In the genomic region with DNA sequence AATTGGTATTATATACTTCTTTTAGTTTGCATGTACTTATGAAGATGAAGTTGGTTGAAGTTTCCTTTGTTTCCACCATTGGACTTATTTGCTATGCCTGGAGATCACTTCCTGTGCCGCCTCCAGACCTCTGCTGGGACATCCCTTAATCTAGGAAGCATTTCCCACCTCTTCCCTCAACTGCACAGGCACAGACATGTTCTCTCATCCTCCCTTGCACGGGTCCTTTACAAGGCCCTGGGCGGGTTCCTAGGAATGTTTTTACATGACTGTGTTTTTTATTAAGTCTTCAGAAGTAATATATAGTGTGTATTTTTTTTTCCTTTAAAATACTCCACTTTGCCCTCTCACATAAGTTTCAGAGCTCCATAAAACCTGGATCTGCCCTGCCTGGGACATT, we compare ENCODE assay signal across 19 cellular contexts. TPM values are rescaled to one million over a fixed set of nuclear protein-coding genes. Genes with fewer than 3 reads are reported as not detected.
DNase-seq lines count a peak whose midpoint lies in the region; ATAC-seq, FAIRE-seq and TF ChIP-seq lines count a peak whose summit lies in the region.
"Had no signal": no experiment of that assay in that cellular context is flagged by ENCODE, and none has a peak within 500 bp of the region (broad histone marks: within the 10 kb centered on the region; RNA-seq: fewer than 3 reads in every experiment).

No MANE protein-coding gene starts in this region.

- H3K27ac ChIP-seq in CD4-positive, alpha-beta memory T cell (ENCODE audit: low read depth, low read length) = peak overlapping the region; percentile 66
- H3K27ac ChIP-seq in GM12878 (ENCODE audit: control insufficient read depth, insufficient read depth) = no peak overlapping the region
- H3K27ac ChIP-seq: skin epidermis had no signal

- FAIRE-seq in GM12878 (lab: Jason Lieb, UNC) = no peak
- FAIRE-seq: frontal cortex had no signal

- no TSS peak for BruUV-seq in GM12878 (replicated peaks; lab: Mats Ljungman, UMichigan)

- H3K4me1 Mint-ChIP-seq in CD4-positive, alpha-beta memory T cell = peaks cover 64 to 87% (median 79%) of the 10 kb centered on the region in 4 donors
- H3K4me1 Mint-ChIP-seq in naive thymus-derived CD8-positive, alpha-beta T cell = peaks cover 49 to 87% (median 87%) of the 10 kb centered on the region in 4 donors

- SMC1A ChIA-PET in GM12878 (lab: Charles Lee; ENCODE audit: uncharacterized antibody, unreplicated experiment) = interaction anchor here (0.9 to 12.9 kb wide), 5 partner anchors 16 to 35 kb away, joined by 3 to 177 read pairs (median 70); no protein-coding TSS in a partner anchor

- 0 out of 2 replicates have a peak overlapping the region, but pooled peaks have one; percentile 5 for H3K4me2 ChIP-seq in GM12878 (ENCODE audit: control insufficient read depth, insufficient read depth)

- RAD21 ChIA-PET in GM12878 (lab: Charles Lee; ENCODE audit: unreplicated experiment) = interaction anchor here (1.4 to 10.7 kb wide), 3 partner anchors 26 to 84 kb away, joined by 4 to 197 read pairs (median 6); no protein-coding TSS in a partner anchor

- H3K4me3 Mint-ChIP-seq in CD4-positive, alpha-beta memory T cell = peak overlapping the region in 3 of 8 donors; percentile 5 to 92 (median 28)
- peak overlapping the region in 1 of 10 donors; percentile 8 for H3K4me3 Mint-ChIP-seq in naive thymus-derived CD8-positive, alpha-beta T cell

- no peaks in the 10 kb centered on the region for H4K20me1 ChIP-seq in GM12878 (ENCODE audit: control insufficient read depth, insufficient read depth)

- H2AFZ ChIP-seq in GM12878 (ENCODE audit: control insufficient read depth, low read depth, low read length) = no peak overlapping the region

- in situ Hi-C loops in GM12878 (cut with MboI) = no loop called here

- ATAC-seq in GM12878 = no peak
- ATAC-seq in naive thymus-derived CD8-positive, alpha-beta T cell = no peak
- no peak for ATAC-seq in GM19324 (IDR thresholded peaks at IDR 0.05; ENCODE audit: low FRiP score, unreplicated experiment)
- ATAC-seq in HG02884 (IDR thresholded peaks at IDR 0.05; ENCODE audit: unreplicated experiment) = no peak

- H3K36me3 Mint-ChIP-seq in CD4-positive, alpha-beta memory T cell = peaks cover 9 to 29% of the 10 kb centered on the region in 2 donors
- H3K36me3 Mint-ChIP-seq in naive thymus-derived CD8-positive, alpha-beta T cell = peaks cover 0 to 43% (median 6%) of the 10 kb centered on the region in 3 donors

- H3K4me3 ChIP-seq in CD4-positive, alpha-beta memory T cell (ENCODE audit: low read length in 2 of 2) = no peak overlapping the region
- peak overlapping the region; percentile 40; the same call in 1 of the 2 replicates for H3K4me3 ChIP-seq in GM12864 (ENCODE audit: low read depth, low read length)
- no peak overlapping the region for H3K4me3 ChIP-seq in GM12878
- H3K4me3 ChIP-seq: ascending aorta, HAP-1, Peyer's patch, skin epidermis, thoracic aorta had no signal

- TF ChIP-seq CTCF in GM12864 (IDR thresholded peaks at IDR 0.05; ENCODE audit: low read depth, low read length, missing control alignments) = no peak
- TF ChIP-seq CTCF in GM12878 (IDR thresholded peaks at IDR 0.05 in 2 of 3, conservative IDR thresholded peaks at IDR 0.05 in 1 of 3; ENCODE audit: control insufficient read depth in 2 of 3, extremely low read depth in 1 of 3, insufficient read depth in 1 of 3, low read depth in 3 of 3, low read length in 3 of 3) = no peak

- no peak for TF ChIP-seq EP300 in GM12878 (IDR thresholded peaks at IDR 0.05; ENCODE audit: borderline replicate concordance in 1 of 2, control insufficient read depth in 1 of 2, low read depth in 2 of 2, low read length in 2 of 2)

- H3K9ac ChIP-seq in GM12878 (ENCODE audit: control insufficient read depth, insufficient read depth, low read length) = no peak overlapping the region

- H3K27me3 ChIP-seq in CD4-positive, alpha-beta memory T cell (ENCODE audit: insufficient read depth, low read length) = no peaks in the 10 kb centered on the region
- H3K27me3 ChIP-seq in GM12878 (replicated peaks in 1 of 2; ENCODE audit: control insufficient read depth in 2 of 2, insufficient read depth in 2 of 2, low read length in 1 of 2) = no peaks in the 10 kb centered on the region
- H3K27me3 ChIP-seq: ascending aorta, Peyer's patch had no signal

- intact Hi-C loops in CD4-positive, alpha-beta memory T cell (cut with micrococcal nuclease) = no loop called here
- intact Hi-C loops in GM12878 (cut with micrococcal nuclease; ENCODE audit: unreplicated experiment) = no loop called here

- no peaks in the 10 kb centered on the region for H3K9me3 ChIP-seq in CD4-positive, alpha-beta memory T cell (ENCODE audit: control insufficient read depth in 1 of 2, low read length in 2 of 2)
- no peaks in the 10 kb centered on the region; the same call in 2 of the 3 replicates for H3K9me3 ChIP-seq in GM12878 (replicated peaks; ENCODE audit: control insufficient read depth, insufficient read depth, low read length)
- H3K9me3 ChIP-seq: ascending aorta, HAP-1, Peyer's patch, thoracic aorta had no signal

- peak overlapping the region in 6 of 7 donors; percentile 68 to 91 (median 89) for H3K27ac Mint-ChIP-seq in CD4-positive, alpha-beta memory T cell
- peak overlapping the region in 6 of 10 donors; percentile 29 to 97 (median 70) for H3K27ac Mint-ChIP-seq in naive thymus-derived CD8-positive, alpha-beta T cell

- H3K27me3 Mint-ChIP-seq in CD4-positive, alpha-beta memory T cell = no peaks in the 10 kb centered on the region
- no peaks in the 10 kb centered on the region for H3K27me3 Mint-ChIP-seq in naive thymus-derived CD8-positive, alpha-beta T cell

- WGBS in GM12878 (ENCODE audit: insufficient coverage, insufficient replicate concordance, low lambda C conversion rate, missing lambda C conversion rate) = 78% methylated on average over 3 of the region's 3 CpGs

- POLR2A ChIA-PET in CD4-positive, alpha-beta memory T cell (lab: Charles Lee; ENCODE audit: partially characterized antibody) = interaction anchor here (3.2 to 13.0 kb wide), 2 partner anchors 22 to 51 kb away, joined by 18 to 236 read pairs; a partner anchor contains a TSS
- POLR2A ChIA-PET in GM12878 (lab: Charles Lee) = interaction anchor here (1.0 kb wide), 1 partner anchor 9 kb away, joined by 4 read pairs; no protein-coding TSS in a partner anchor
- POLR2A ChIA-PET in naive thymus-derived CD8-positive, alpha-beta T cell (lab: Charles Lee) = interaction anchor here (1.4 to 1.6 kb wide), 2 partner anchors 10 to 16 kb away, joined by 3 read pairs; no protein-coding TSS in a partner anchor

- H3K79me2 ChIP-seq in GM12878 (ENCODE audit: control insufficient read depth, insufficient read depth, low read length) = peaks cover 99% of the 10 kb centered on the region

- CTCF ChIA-PET in CD4-positive, alpha-beta memory T cell (lab: Charles Lee; ENCODE audit: partially characterized antibody) = interaction anchor here (6.2 kb wide), 1 partner anchor 19 kb away, joined by 21 read pairs; no protein-coding TSS in a partner anchor
- CTCF ChIA-PET in GM12878 (lab: Yijun Ruan, JAX) = interaction anchor here (1.2 kb wide), 1 partner anchor 25 kb away, joined by 3 read pairs; no protein-coding TSS in a partner anchor

- DNase-seq in CD4-positive, alpha-beta memory T cell = no peak
- no peak for DNase-seq in GM12864 (ENCODE audit: low read depth)
- DNase-seq in GM12878 (ENCODE audit: low read depth, low spot score) = no peak
- no peak for DNase-seq in naive thymus-derived CD8-positive, alpha-beta T cell
- DNase-seq in NCI-H2107 treated with DMSO at 0.1 percent for 48 hours (lab: John Stamatoyannopoulos, UW; ENCODE audit: unreplicated experiment) = no peak
- DNase-seq: activated CD4-positive, alpha-beta T cell treated with anti-CD3 and anti-CD28 coated beads, Interleukin-2, amount 50 U/mL, for 4 hours; C1 segment of cervical spinal cord; NCI-H1417; NCI-H2171 treated with DMSO at 0.1 percent for 48 hours; Peyer's patch; posterior cingulate gyrus; stimulated activated CD4-positive, alpha-beta T cell treated with anti-CD3 and anti-CD28 coated beads, Interleukin-4, amount 100 ng/mL, for 24 hours had no signal

- H3K36me3 ChIP-seq in CD4-positive, alpha-beta memory T cell (ENCODE audit: insufficient read depth, low read length) = peaks cover 3% of the 10 kb centered on the region
- H3K36me3 ChIP-seq in GM12878 (ENCODE audit: control insufficient read depth in 2 of 2, insufficient read depth in 2 of 2, low read length in 1 of 2) = peaks cover 0 to 32% of the 10 kb centered on the region in 2 experiments; a peak in 2 of 4 replicates
- H3K36me3 ChIP-seq: ascending aorta, HAP-1, Peyer's patch, thoracic aorta had no signal

- peaks cover 84% of the 10 kb centered on the region for H3K4me1 ChIP-seq in CD4-positive, alpha-beta memory T cell (ENCODE audit: insufficient read depth, low read length)
- H3K4me1 ChIP-seq in GM12878 (ENCODE audit: control insufficient read depth, insufficient read depth, low read length) = peaks cover 61% of the 10 kb centered on the region

- no peaks in the 10 kb centered on the region for H3K9me3 Mint-ChIP-seq in CD4-positive, alpha-beta memory T cell
- H3K9me3 Mint-ChIP-seq in naive thymus-derived CD8-positive, alpha-beta T cell = no peaks in the 10 kb centered on the region

- no peak for TF ChIP-seq RAD21 in GM12878 (IDR thresholded peaks at IDR 0.05; ENCODE audit: insufficient read depth, low read depth, low read length)

- no peak for TF ChIP-seq POLR2A in GM12878 (IDR thresholded peaks at IDR 0.05; ENCODE audit: low read depth, low read length)

TF ChIP-seq in GM12878, 131 proteins besides CTCF, POLR2A, EP300 and RAD21:
- TF ChIP-seq ASH2L (IDR thresholded peaks at IDR 0.05; ENCODE audit: borderline replicate concordance, low read depth) = no peak

RNA-seq across cellular contexts. Expression of a gene that starts 51.0 kb away (rescaled TPM):
- total RNA-seq in CD4-positive, alpha-beta memory T cell = 10 to 100 TPM; 62.5 to 65.6 TPM
- polyA plus RNA-seq in CD4-positive, alpha-beta memory T cell = 10 to 100 TPM; 20.8 to 43.8 TPM
- 766 and 777 TPM in 2 replicates for total RNA-seq in GM12878 (2013; cell fraction: nucleolus; rRNA removed)
- total RNA-seq in GM12878 (2014; rRNA removed) = 77.0 and 90.4 TPM in 2 replicates
- 64.0 and 66.4 TPM in 2 replicates for total RNA-seq in GM12878 (2014; rRNA removed; fragmentation: Illumina TruSeq; extraction: Trizol)
- total RNA-seq in GM12878 (2021) = 77.8 and 85.2 TPM in 2 replicates
- polyA plus RNA-seq in GM12878 (2011; ENCODE audit: low read depth) = 39.6 TPM
- 90.9 and 101 TPM in 2 replicates for polyA plus RNA-seq in GM12878 (2011; rRNA removed)
- 65.6 and 84.8 TPM in 2 replicates for polyA plus RNA-seq in GM12878 (2011; cell fraction: cytosol; rRNA removed)
- 169 and 183 TPM in 2 replicates for polyA plus RNA-seq in GM12878 (2011; cell fraction: nucleus; rRNA removed)
- polyA plus RNA-seq in GM12878 (2012) = 45.1 and 70.5 TPM in 2 replicates
- 74.3 and 94.5 TPM in 2 replicates for polyA plus RNA-seq in GM12878 (2014; fragmentation: Illumina TruSeq; extraction: Trizol)
- polyA plus RNA-seq in GM12878 (2014; fragmentation: Nextera tagmentation; extraction: Ambion mirVana) = 1 to 10 TPM; 8.5 to 9.5 TPM
- 47.1 and 47.5 TPM in 2 replicates for polyA plus RNA-seq in GM12878 (2014; rRNA removed)
- 10 to 100 TPM; 74.5 TPM for polyA plus RNA-seq in GM12878 (2016; fragmentation: Nextera tagmentation; extraction: Ambion mirVana)
- 177 and 187 TPM in 2 replicates for polyA minus RNA-seq in GM12878 (2011; rRNA and poly(A)+ RNA removed)
- 53.1 and 74.4 TPM in 2 replicates for polyA minus RNA-seq in GM12878 (2011; cell fraction: cytosol; rRNA and poly(A)+ RNA removed)
- polyA minus RNA-seq in GM12878 (2011; cell fraction: nucleus; rRNA and poly(A)+ RNA removed) = 194 and 231 TPM in 2 replicates
- 10 to 100 TPM; 72.2 to 72.6 TPM for total RNA-seq in naive thymus-derived CD8-positive, alpha-beta T cell
- polyA plus RNA-seq in naive thymus-derived CD8-positive, alpha-beta T cell = 10 to 100 TPM; 13.8 to 32.9 (median 26.7) TPM
